Comparison of ENCODE assay signal across 25 cellular contexts in the genomic region with DNA sequence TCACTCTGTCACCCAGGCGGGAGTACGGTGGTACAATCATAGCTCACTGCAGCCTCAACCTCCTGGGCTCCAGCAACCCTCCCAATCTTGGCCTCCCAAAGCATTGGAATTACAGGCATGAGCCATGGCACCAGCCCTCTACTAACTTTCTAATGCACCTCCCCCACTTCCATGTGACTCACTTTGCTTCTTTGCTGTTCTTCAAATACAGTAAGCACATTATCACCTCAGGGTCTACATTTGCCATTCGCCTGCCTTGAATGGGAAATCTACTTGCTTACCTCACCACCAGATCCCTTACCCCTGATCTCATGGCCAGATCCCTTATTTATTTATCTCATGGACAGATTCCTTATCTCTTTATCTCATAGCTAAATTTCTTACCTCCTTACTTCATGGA.
"Had no signal": no experiment of that assay in that cellular context is flagged by ENCODE, and none has a peak within 500 bp of the region (broad histone marks: within the 10 kb centered on the region; RNA-seq: fewer than 3 reads in every experiment).

No MANE protein-coding gene starts in this region.

- H3K36me3 ChIP-seq: left ventricle myocardium inferior, ovary, suprapubic skin, thoracic aorta, tibial artery, upper lobe of right lung, uterus had no signal

- H3K27me3 ChIP-seq: ovary, suprapubic skin, tibial artery, upper lobe of right lung, uterus had no signal

- DNase-seq: hippocampal formation; kidney glomerular epithelial cell; left ventricle myocardium inferior; midbrain; mucosa of descending colon; naive thymus-derived CD4-positive, alpha-beta T cell; ovary; retina; right cardiac atrium; stimulated activated CD4-positive, alpha-beta T cell treated with anti-CD3 and anti-CD28 coated beads, Interleukin-12 subunit alpha, Interleukin-12 subunit beta, amount 100 ng/mL, for 4 hours; stimulated activated CD4-positive, alpha-beta T cell treated with anti-CD3 and anti-CD28 coated beads, Interleukin-15, amount 100 ng/mL, for 24 hours; stimulated activated CD4-positive, alpha-beta T cell treated with anti-CD3 and anti-CD28 coated beads, Interleukin-4, amount 100 ng/mL, for 24 hours; stimulated activated naive CD4-positive, alpha-beta T cell; tibial artery; upper lobe of right lung; uterus had no signal

- H3K27me3 Mint-ChIP-seq: natural killer cell treated with Interleukin-12 subunit alpha and Interleukin-12 subunit beta and Interleukin-15 and Interleukin-18, amount 100 ng/mL, for 72 hours; progenitor cell of endocrine pancreas; stimulated activated naive CD8-positive, alpha-beta T cell treated with anti-CD3 and anti-CD28 coated beads, Interleukin-15, Interleukin-2, amounts not matched to agents 100 ng/mL and 50 ng/mL, for 24 hours had no signal

- H3K27ac ChIP-seq: left ventricle myocardium inferior, ovary, skin epidermis, suprapubic skin, thoracic aorta, tibial artery, upper lobe of right lung, uterus had no signal

- H3K4me1 ChIP-seq: suprapubic skin, upper lobe of right lung, uterus had no signal

- H3K4me3 ChIP-seq: left ventricle myocardium inferior, lung, mucosa of descending colon, ovary, skin epidermis, suprapubic skin, thoracic aorta, tibial artery, upper lobe of right lung, uterus had no signal

- ATAC-seq: mucosa of descending colon; naive thymus-derived CD4-positive, alpha-beta T cell; natural killer cell treated with Interleukin-12 subunit alpha and Interleukin-12 subunit beta and Interleukin-15 and Interleukin-18, amount 100 ng/mL, for 72 hours; right cardiac atrium; sciatic nerve; stimulated activated effector memory CD8-positive, alpha-beta T cell treated with anti-CD3 and anti-CD28 coated beads, Interleukin-12 subunit alpha, Interleukin-12 subunit beta, amount 100 ng/mL, for 72 hours; upper lobe of right lung had no signal

- H3K9me3 ChIP-seq: left ventricle myocardium inferior, mucosa of descending colon, ovary, suprapubic skin, thoracic aorta, tibial artery, upper lobe of right lung, uterus had no signal

- H3K4me3 Mint-ChIP-seq: natural killer cell treated with Interleukin-12 subunit alpha and Interleukin-12 subunit beta and Interleukin-15 and Interleukin-18, amount 100 ng/mL, for 72 hours; stimulated activated effector memory CD8-positive, alpha-beta T cell treated with anti-CD3 and anti-CD28 coated beads, Interleukin-12 subunit alpha, Interleukin-12 subunit beta, amount 100 ng/mL, for 72 hours; stimulated activated naive CD8-positive, alpha-beta T cell treated with anti-CD3 and anti-CD28 coated beads, Interleukin-15, Interleukin-2, amounts not matched to agents 100 ng/mL and 50 ng/mL, for 24 hours had no signal

- H3K36me3 Mint-ChIP-seq: natural killer cell treated with Interleukin-12 subunit alpha and Interleukin-12 subunit beta and Interleukin-15 and Interleukin-18, amount 100 ng/mL, for 72 hours; stimulated activated effector memory CD8-positive, alpha-beta T cell treated with anti-CD3 and anti-CD28 coated beads, Interleukin-12 subunit alpha, Interleukin-12 subunit beta, amount 100 ng/mL, for 72 hours had no signal

- H3K4me1 Mint-ChIP-seq: stimulated activated effector memory CD8-positive, alpha-beta T cell treated with anti-CD3 and anti-CD28 coated beads, Interleukin-12 subunit alpha, Interleukin-12 subunit beta, amount 100 ng/mL, for 72 hours had no signal

- H3K27ac Mint-ChIP-seq: naive thymus-derived CD4-positive, alpha-beta T cell; natural killer cell treated with Interleukin-12 subunit alpha and Interleukin-12 subunit beta and Interleukin-15 and Interleukin-18, amount 100 ng/mL, for 72 hours; progenitor cell of endocrine pancreas; stimulated activated effector memory CD8-positive, alpha-beta T cell treated with anti-CD3 and anti-CD28 coated beads, Interleukin-12 subunit alpha, Interleukin-12 subunit beta, amount 100 ng/mL, for 72 hours; stimulated activated naive CD8-positive, alpha-beta T cell treated with anti-CD3 and anti-CD28 coated beads, Interleukin-15, Interleukin-2, amounts not matched to agents 100 ng/mL and 50 ng/mL, for 24 hours had no signal
